Comparison of ENCODE assay signal across 18 cellular contexts in genomic region chr10:58698777-58699356, GRCh38.
DNase-seq lines count a peak whose midpoint lies in the region; ATAC-seq and TF ChIP-seq lines count a peak whose summit lies in the region.
"Had no signal": no experiment of that assay in that cellular context is flagged by ENCODE, and none has a peak within 500 bp of the region (broad histone marks: within the 10 kb centered on the region; RNA-seq: fewer than 3 reads in every experiment).

No MANE protein-coding gene starts in this region.

- DNase-seq in EL (peak; percentile 57), MG63 (peak; percentile 66), T1000 (lab: John Stamatoyannopoulos, UW) (peak; percentile 44), heart right ventricle (no peak), ureter (ENCODE audit: low spot score) (no peak), NOMO-1 treated with dmso at 0.1 percent for 144 hours (lab: John Stamatoyannopoulos, UW; ENCODE audit: unreplicated experiment) (no peak)
- no peak for DNase-seq in naive thymus-derived CD4-positive, alpha-beta T cell
- no peak for DNase-seq in activated CD4-positive, alpha-beta T cell treated with anti-CD3 and anti-CD28 coated beads, Interleukin-2, amount 50 U/mL, for 4 hours
- DNase-seq: CD8-positive, alpha-beta memory T cell; Karpas-422; MV-4-11; NCI-H1436 treated with DMSO at 0.1 percent for 48 hours; NCI-H524 treated with DMSO at 0.1 percent for 48 hours; NK-92 treated with Interleukin-12 subunit alpha and Interleukin-12 subunit beta, amount 100 ng/mL, for 24 hours; PC-9; Right ventricle myocardium superior had no signal

- peaks cover 0 to 13% (median 4%) of the 10 kb centered on the region in 11 donors for H3K9me3 Mint-ChIP-seq in naive thymus-derived CD4-positive, alpha-beta T cell

- no peak overlapping the region for H3K27ac Mint-ChIP-seq in naive thymus-derived CD4-positive, alpha-beta T cell

- no peak overlapping the region for H3K27ac ChIP-seq in naive thymus-derived CD4-positive, alpha-beta T cell (ENCODE audit: low read depth, low read length)
- H3K27ac ChIP-seq in heart right ventricle, result no peak overlapping the region
- H3K27ac ChIP-seq: BLaER1, PC-9 had no signal

- CTCF ChIA-PET in naive thymus-derived CD4-positive, alpha-beta T cell (lab: Charles Lee), result no interaction called here

- ATAC-seq in naive thymus-derived CD4-positive, alpha-beta T cell, result peak; percentile 41
- ATAC-seq in heart right ventricle, result no peak

- POLR2A ChIA-PET in naive thymus-derived CD4-positive, alpha-beta T cell (lab: Charles Lee), result no interaction called here

- no peak overlapping the region for H3K4me3 Mint-ChIP-seq in naive thymus-derived CD4-positive, alpha-beta T cell
- H3K4me3 Mint-ChIP-seq: CD8-positive, alpha-beta memory T cell had no signal

- intact Hi-C loops in naive thymus-derived CD4-positive, alpha-beta T cell (cut with micrococcal nuclease), result no loop called here
- intact Hi-C loops in heart right ventricle (cut with DNase I), result no loop called here

- H3K27me3 ChIP-seq in MG63 (no peaks in the 10 kb centered on the region), heart right ventricle (no peaks in the 10 kb centered on the region)
- no peaks in the 10 kb centered on the region for H3K27me3 ChIP-seq in naive thymus-derived CD4-positive, alpha-beta T cell (ENCODE audit: control insufficient read depth in 2 of 2, insufficient read depth in 2 of 2, low read length in 2 of 2)
- H3K27me3 ChIP-seq: BLaER1 had no signal

- H3K36me3 Mint-ChIP-seq in naive thymus-derived CD4-positive, alpha-beta T cell, result peaks cover 0 to 4% (median 0%) of the 10 kb centered on the region in 5 donors

- WGBS in heart right ventricle, 2 donors, result 84 to 85% methylated on average over 5 of the region's 5 CpGs

- no peak for TF ChIP-seq CTCF in heart right ventricle (IDR thresholded peaks at IDR 0.05)

- H3K27me3 Mint-ChIP-seq in naive thymus-derived CD4-positive, alpha-beta T cell, result no peaks in the 10 kb centered on the region
- H3K27me3 Mint-ChIP-seq: CD8-positive, alpha-beta memory T cell had no signal

- H3K36me3 ChIP-seq in MG63, result no peaks in the 10 kb centered on the region
- H3K36me3 ChIP-seq in naive thymus-derived CD4-positive, alpha-beta T cell (ENCODE audit: control insufficient read depth in 2 of 3, insufficient read depth in 3 of 3, low read length in 3 of 3), result no peaks in the 10 kb centered on the region
- no peaks in the 10 kb centered on the region for H3K36me3 ChIP-seq in heart right ventricle
- H3K36me3 ChIP-seq: BLaER1, HAP-1 had no signal

- H3K4me3 ChIP-seq in MG63 (no peak overlapping the region), heart right ventricle (no peak overlapping the region)
- no peak overlapping the region for H3K4me3 ChIP-seq in naive thymus-derived CD4-positive, alpha-beta T cell (ENCODE audit: low read length)
- H3K4me3 ChIP-seq: BLaER1, HAP-1, PC-9 had no signal

- H3K9me3 ChIP-seq in MG63, result peaks cover 5% of the 10 kb centered on the region; the same call in 1 of the 2 replicates
- peaks cover 0 to 3% (median 0%) of the 10 kb centered on the region in 3 experiments for H3K9me3 ChIP-seq in naive thymus-derived CD4-positive, alpha-beta T cell (ENCODE audit: control insufficient read depth in 2 of 3, low read length in 3 of 3)
- peaks cover 0 to 4% (median 0%) of the 10 kb centered on the region in 11 donors for H3K9me3 ChIP-seq in heart right ventricle
- H3K9me3 ChIP-seq: BLaER1, HAP-1 had no signal

- no peaks in the 10 kb centered on the region for H3K4me1 ChIP-seq in naive thymus-derived CD4-positive, alpha-beta T cell (ENCODE audit: control insufficient read depth in 2 of 2, insufficient read depth in 2 of 2, low read length in 2 of 2)
- peaks cover 0 to 10% (median 0%) of the 10 kb centered on the region in 9 donors for H3K4me1 ChIP-seq in heart right ventricle
- H3K4me1 ChIP-seq: HAP-1 had no signal

- no peaks in the 10 kb centered on the region for H3K4me1 Mint-ChIP-seq in naive thymus-derived CD4-positive, alpha-beta T cell
- H3K4me1 Mint-ChIP-seq: CD8-positive, alpha-beta memory T cell had no signal

Comparison
In these comparisons a context has a peak if more than half of its experiments do, and no peak if none do; other contexts are left out.
1. DNase-seq: peak in EL (single experiment), MG63 (single experiment) and T1000 (single experiment); none in naive thymus-derived CD4-positive, alpha-beta T cell (0 of 9), heart right ventricle (0 of 2), ureter (single experiment), NOMO-1 treated with dmso at 0.1 percent for 144 hours (single experiment) and activated CD4-positive, alpha-beta T cell treated with anti-CD3 and anti-CD28 coated beads, Interleukin-2, amount 50 U/mL, for 4 hours (0 of 2).